25 cellular contexts compared by ENCODE assay signal in genomic region chr1:205047764-205048231, GRCh38. TPM values are rescaled to one million over a fixed set of nuclear protein-coding genes. Genes with fewer than 3 reads are reported as not detected.
A peak's percentile ranks its signal among the peaks of the same experiment; 100 is the strongest.
DNase-seq lines count a peak whose midpoint lies in the region; TF ChIP-seq lines count a peak whose summit lies in the region.
"Had no signal": no experiment of that assay in that cellular context is flagged by ENCODE, and none has a peak within 500 bp of the region (broad histone marks: within the 10 kb centered on the region; RNA-seq: fewer than 3 reads in every experiment).

No MANE protein-coding gene starts in this region.

- no peaks in the 10 kb centered on the region for H3K9me3 Mint-ChIP-seq in brain
- H3K9me3 Mint-ChIP-seq in activated T-helper 2 cell treated with anti-CD3 and anti-CD28 coated beads, Interferon-gamma antibody, Interleukin-2, Interleukin-4, amounts not matched to agents 10 μg/mL and 5 μg/mL and 100 μg/mL, durations not matched to agents 14 hours and 24 hours and 36 hours = no peaks in the 10 kb centered on the region
- H3K9me3 Mint-ChIP-seq: CD4-positive, alpha-beta T cell had no signal

- H3K4me2 ChIP-seq in BLaER1 = peak overlapping the region; percentile 73
- H3K4me2 ChIP-seq: PC-9 had no signal

- H3K4me3 ChIP-seq in BLaER1 = no peak overlapping the region
- H3K4me3 ChIP-seq: GM12878, MG63, PC-9, SJSA1 had no signal

- H3K27ac ChIP-seq in BLaER1 = no peak overlapping the region
- H3K27ac ChIP-seq: PC-9, SJSA1 had no signal

- DNase-seq in hippocampal formation (lab: John Stamatoyannopoulos, UW) (peak; percentile 52 to 71), putamen (ENCODE audit: low spot score) (peak; percentile 76), ACHN (no peak), activated T-cell treated with anti-CD3 and anti-CD28 coated beads for 4 hours (no peak)
- DNase-seq in stimulated activated CD4-positive, alpha-beta T cell treated with anti-CD3 and anti-CD28 coated beads, Interleukin-4, amount 100 ng/mL, for 4 hours = no peak
- DNase-seq in activated T-helper 2 cell treated with anti-CD3 and anti-CD28 coated beads, Interferon-gamma antibody, Interleukin-2, Interleukin-4, amounts not matched to agents 10 μg/mL and 5 μg/mL and 100 μg/mL, durations not matched to agents 14 hours and 24 hours and 36 hours (ENCODE audit: low spot score) = no peak
- DNase-seq: CD4-positive, alpha-beta T cell; DMS79; EL; GDM1; HCEC 1CT; KG1; MG63; NCI-H1105 treated with DMSO at 0.1 percent for 48 hours; NCI-H2029; NCI-H524 treated with DMSO at 0.1 percent for 48 hours; NCI-H774; PC-9; Right ventricle myocardium superior had no signal

- H3K36me3 ChIP-seq in BLaER1 = no peaks in the 10 kb centered on the region
- H3K36me3 ChIP-seq: MG63, SJSA1 had no signal

- H4K20me1 ChIP-seq in BLaER1 = no peaks in the 10 kb centered on the region

- no peaks in the 10 kb centered on the region for H3K9me3 ChIP-seq in BLaER1
- H3K9me3 ChIP-seq: MG63, SJSA1 had no signal

- H3K4me3 Mint-ChIP-seq in brain = peak overlapping the region in 4 of 5 experiments; percentile 19 to 79 (median 40)
- no peak overlapping the region for H3K4me3 Mint-ChIP-seq in activated T-helper 2 cell treated with anti-CD3 and anti-CD28 coated beads, Interferon-gamma antibody, Interleukin-2, Interleukin-4, amounts not matched to agents 10 μg/mL and 5 μg/mL and 100 μg/mL, durations not matched to agents 14 hours and 24 hours and 36 hours (ENCODE audit: low read depth)
- H3K4me3 Mint-ChIP-seq: CD4-positive, alpha-beta T cell had no signal

- H3K36me3 Mint-ChIP-seq in brain = no peaks in the 10 kb centered on the region
- H3K36me3 Mint-ChIP-seq in activated T-helper 2 cell treated with anti-CD3 and anti-CD28 coated beads, Interferon-gamma antibody, Interleukin-2, Interleukin-4, amounts not matched to agents 10 μg/mL and 5 μg/mL and 100 μg/mL, durations not matched to agents 14 hours and 24 hours and 36 hours (ENCODE audit: low read depth) = no peaks in the 10 kb centered on the region

- intact Hi-C loops in activated T-helper 2 cell treated with anti-CD3 and anti-CD28 coated beads, Interferon-gamma antibody, Interleukin-2, Interleukin-4, amounts not matched to agents 10 μg/mL and 5 μg/mL and 100 μg/mL, durations not matched to agents 14 hours and 24 hours and 36 hours (cut with micrococcal nuclease) = no loop called here

- peaks cover 18% of the 10 kb centered on the region for H3K27me3 Mint-ChIP-seq in brain
- peaks cover 23% of the 10 kb centered on the region for H3K27me3 Mint-ChIP-seq in activated T-helper 2 cell treated with anti-CD3 and anti-CD28 coated beads, Interferon-gamma antibody, Interleukin-2, Interleukin-4, amounts not matched to agents 10 μg/mL and 5 μg/mL and 100 μg/mL, durations not matched to agents 14 hours and 24 hours and 36 hours (ENCODE audit: low read depth)

- H3K9ac ChIP-seq in BLaER1 = no peak overlapping the region

- peak overlapping the region in 4 of 5 experiments; percentile 62 to 98 (median 76) for H3K27ac Mint-ChIP-seq in brain
- H3K27ac Mint-ChIP-seq in activated T-helper 2 cell treated with anti-CD3 and anti-CD28 coated beads, Interferon-gamma antibody, Interleukin-2, Interleukin-4, amounts not matched to agents 10 μg/mL and 5 μg/mL and 100 μg/mL, durations not matched to agents 14 hours and 24 hours and 36 hours = no peak overlapping the region
- H3K27ac Mint-ChIP-seq: CD4-positive, alpha-beta T cell had no signal

- TF ChIP-seq CTCF in brain (conservative IDR thresholded peaks at IDR 0.05) = no peak

- H3K27me3 ChIP-seq in BLaER1 = peaks cover 29% of the 10 kb centered on the region

- H3K4me1 Mint-ChIP-seq in brain = peaks cover 67% of the 10 kb centered on the region
- no peaks in the 10 kb centered on the region for H3K4me1 Mint-ChIP-seq in activated T-helper 2 cell treated with anti-CD3 and anti-CD28 coated beads, Interferon-gamma antibody, Interleukin-2, Interleukin-4, amounts not matched to agents 10 μg/mL and 5 μg/mL and 100 μg/mL, durations not matched to agents 14 hours and 24 hours and 36 hours (ENCODE audit: low read depth)

- in situ Hi-C loops in ACHN (cut with HindIII; ENCODE audit: low pct_ligation_motif_present, low pct_unique_long_range_greater_than_20kb, low sequenced_read_pairs) = no loop called here

- peaks cover 57% of the 10 kb centered on the region for H3K4me1 ChIP-seq in BLaER1
- H3K4me1 ChIP-seq: SJSA1 had no signal

RNA-seq across cellular contexts. Expression of gene CNTN2, which starts 4.8 kb away (rescaled TPM):
- polyA plus RNA-seq in brain (ENCODE audit: insufficient read depth, low read depth, low replicate concordance) = 114 TPM
- not detected in 2 replicates for total RNA-seq in activated T-helper 2 cell treated with anti-CD3 and anti-CD28 coated beads, Interferon-gamma antibody, Interleukin-2, Interleukin-4, amounts not matched to agents 10 μg/mL and 5 μg/mL and 100 μg/mL, durations not matched to agents 14 hours and 24 hours and 36 hours
- total RNA-seq: CD4-positive, alpha-beta T cell; GM12878; PC-9; RPMI7951; SJSA1 had no signal
- polyA plus RNA-seq: BJ had no signal

RNA-seq across cellular contexts. Expression of gene TMEM81, which starts 36.5 kb away (rescaled TPM):
- polyA plus RNA-seq in brain (ENCODE audit: insufficient read depth, low read depth, low replicate concordance) = 5.9 TPM
- 3.2 and 3.3 TPM in 2 replicates for total RNA-seq in activated T-helper 2 cell treated with anti-CD3 and anti-CD28 coated beads, Interferon-gamma antibody, Interleukin-2, Interleukin-4, amounts not matched to agents 10 μg/mL and 5 μg/mL and 100 μg/mL, durations not matched to agents 14 hours and 24 hours and 36 hours

Comparison
In these comparisons a context has a peak if more than half of its experiments do, and no peak if none do; other contexts are left out.
1. DNase-seq: peak in hippocampal formation (2 of 2) and putamen (single experiment); none in stimulated activated CD4-positive, alpha-beta T cell treated with anti-CD3 and anti-CD28 coated beads, Interleukin-4, amount 100 ng/mL, for 4 hours (0 of 2), ACHN (single experiment), activated T-cell treated with anti-CD3 and anti-CD28 coated beads for 4 hours (single experiment) and activated T-helper 2 cell treated with anti-CD3 and anti-CD28 coated beads, Interferon-gamma antibody, Interleukin-2, Interleukin-4, amounts not matched to agents 10 μg/mL and 5 μg/mL and 100 μg/mL, durations not matched to agents 14 hours and 24 hours and 36 hours (single experiment).